In the genomic region with DNA sequence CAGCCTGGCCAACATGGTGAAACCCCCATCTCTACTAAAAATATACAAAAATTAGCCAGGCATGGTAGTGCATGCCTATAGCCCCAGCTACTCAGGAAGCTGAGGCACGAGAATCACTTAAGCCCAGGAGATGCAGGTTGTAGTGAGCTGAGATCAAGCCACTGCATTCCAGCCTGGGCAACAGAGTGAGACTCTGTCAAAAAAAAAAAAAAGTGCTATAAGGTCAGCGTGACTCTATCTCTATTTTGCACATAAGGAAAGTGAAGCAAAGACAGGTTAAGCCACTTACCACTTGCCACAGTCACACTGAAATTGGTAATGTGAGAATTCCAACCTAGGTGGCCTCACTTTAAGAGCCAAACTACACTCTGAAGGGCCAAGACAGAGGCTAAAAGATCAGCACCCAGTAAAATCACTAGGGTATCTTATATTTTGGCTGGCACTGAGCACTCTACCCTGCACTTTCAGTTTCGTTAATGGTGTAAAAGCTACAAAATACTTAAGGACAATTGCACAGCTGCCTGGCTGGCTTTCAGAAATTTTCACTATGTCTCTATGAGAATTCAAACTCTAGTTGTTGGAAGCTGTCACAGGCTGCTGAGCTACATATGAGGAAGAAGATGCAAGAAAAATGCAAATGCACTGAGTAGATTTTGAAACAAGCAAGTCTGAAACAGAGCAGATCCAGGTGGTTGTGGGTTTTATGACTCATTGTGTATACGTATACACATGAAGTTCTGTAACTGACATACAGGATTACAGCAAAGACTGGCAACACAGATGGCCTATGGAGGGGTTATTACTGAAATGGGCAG, we compare ENCODE assay signal across 8 cellular contexts.
A peak's percentile ranks its signal among the peaks of the same experiment; 100 is the strongest.
DNase-seq lines count a peak whose midpoint lies in the region; ATAC-seq and TF ChIP-seq lines count a peak whose summit lies in the region.

No MANE protein-coding gene starts in this region.

- TF ChIP-seq CTCF in GM20000 (IDR thresholded peaks at IDR 0.05; ENCODE audit: extremely low read depth, missing control alignments): no peak
- TF ChIP-seq CTCF in fibroblast of pulmonary artery (IDR thresholded peaks at IDR 0.05; ENCODE audit: low read length, missing control alignments): no peak

- DNase-seq in GF-D8 (lab: John Stamatoyannopoulos, UW) (peak; percentile 87), GM20000 (ENCODE audit: low spot score) (peak; percentile 75), T-helper 22 cell (ENCODE audit: low read depth) (peak; percentile 21), fibroblast of pulmonary artery (ENCODE audit: low read depth) (peak; percentile 87), epidermal melanocyte (ENCODE audit: insufficient read length, low spot score) (no peak), NCI-H524 treated with DMSO at 0.1 percent for 48 hours (lab: John Stamatoyannopoulos, UW) (no peak)
- DNase-seq in stimulated activated naive CD8-positive, alpha-beta T cell treated with anti-CD3 and anti-CD28 coated beads, Interleukin-15, Interleukin-2, amounts not matched to agents 100 U/mL and 50 U/mL, for 24 hours: peak; percentile 19

- peak overlapping the region; percentile 6 for H3K4me3 ChIP-seq in fibroblast of pulmonary artery (replicated peaks; ENCODE audit: low read depth, low read length)

- ATAC-seq in HG03558 (IDR thresholded peaks at IDR 0.05; ENCODE audit: extremely low read depth, unreplicated experiment): peak; percentile 97
- peak; percentile 87 for ATAC-seq in stimulated activated naive CD8-positive, alpha-beta T cell treated with anti-CD3 and anti-CD28 coated beads, Interleukin-15, Interleukin-2, amounts not matched to agents 100 U/mL and 50 U/mL, for 24 hours

Comparison
In these comparisons a context has a peak if more than half of its experiments do, and no peak if none do; other contexts are left out.
1. DNase-seq: peak in GF-D8 (single experiment), GM20000 (single experiment), T-helper 22 cell (single experiment), fibroblast of pulmonary artery (single experiment) and stimulated activated naive CD8-positive, alpha-beta T cell treated with anti-CD3 and anti-CD28 coated beads, Interleukin-15, Interleukin-2, amounts not matched to agents 100 U/mL and 50 U/mL, for 24 hours (single experiment); none in epidermal melanocyte (single experiment) and NCI-H524 treated with DMSO at 0.1 percent for 48 hours (single experiment).